1 cellular context compared by ENCODE assay signal in genomic region chr11:72814139-72814830, GRCh38.
TF ChIP-seq lines count a peak whose summit lies in the region.

TSS of gene ATG16L2 (plus strand) at chr11:72814411. CDS start at chr11:72814446, 35 bp downstream.

TF ChIP-seq in K562, 482 proteins besides CTCF, POLR2A, EP300 and RAD21 (continued from another document):
- peak; percentile 85; the same call in 1 of the 2 replicates for TF ChIP-seq PHF8 (IDR thresholded peaks at IDR 0.05; ENCODE audit: borderline replicate concordance, low read length)
- no peak for TF ChIP-seq NBN (IDR thresholded peaks at IDR 0.05; ENCODE audit: low read depth)
- TF ChIP-seq NONO (IDR thresholded peaks at IDR 0.05; ENCODE audit: low read depth in 2 of 2, low read length in 1 of 2), result peak in 1 of 2 experiments; percentile 100; a peak in 3 of 4 replicates
- peak; percentile 23 for TF ChIP-seq SUPT5H (IDR thresholded peaks at IDR 0.05)
- TF ChIP-seq HDAC3 (IDR thresholded peaks at IDR 0.05; ENCODE audit: borderline replicate concordance, partially characterized antibody), result peak; percentile 74
- TF ChIP-seq KHSRP (IDR thresholded peaks at IDR 0.05), result no peak
- peak in 1 of 2 experiments; percentile 99; a peak in 2 of 4 replicates for TF ChIP-seq FOXK2 (conservative IDR thresholded peaks at IDR 0.05 in 1 of 2, IDR thresholded peaks at IDR 0.05 in 1 of 2; ENCODE audit: low read depth in 2 of 2)
- TF ChIP-seq HDAC1 (IDR thresholded peaks at IDR 0.05), result peak in 1 of 2 experiments; percentile 61; a peak in 1 of 4 replicates
- TF ChIP-seq EP400 (IDR thresholded peaks at IDR 0.05), result peak; percentile 40
- peak; percentile 26 for TF ChIP-seq PRPF4 (IDR thresholded peaks at IDR 0.05; ENCODE audit: insufficient read depth, low read depth, low read length, poor library complexity, severe bottlenecking)
- TF ChIP-seq MAX (CRISPR knock-in tag; IDR thresholded peaks at IDR 0.05), result peak; percentile 1; the same call in 1 of the 2 replicates
TF ChIP-seq in K562: peak in this region for 95.
